ENCODE assay signal across 9 cellular contexts in genomic region chr9:131404987-131405386, GRCh38. TPM values are rescaled to one million over a fixed set of nuclear protein-coding genes. Genes with fewer than 3 reads are reported as not detected.
DNase-seq lines count a peak whose midpoint lies in the region; ATAC-seq, FAIRE-seq and TF ChIP-seq lines count a peak whose summit lies in the region.
"Had no signal": no experiment of that assay in that cellular context is flagged by ENCODE, and none has a peak within 500 bp of the region (broad histone marks: within the 10 kb centered on the region; RNA-seq: fewer than 3 reads in every experiment).

No MANE protein-coding gene starts in this region.

- ATAC-seq in CD4-positive, CD25-positive, alpha-beta regulatory T cell (ENCODE audit: low read depth in 2 of 2), result no peak
- ATAC-seq in RWPE2 (ENCODE audit: low read depth), result no peak
- peak in 1 of 4 donors; percentile 43 for ATAC-seq in pancreas
- no peak for ATAC-seq in HG02623 (IDR thresholded peaks at IDR 0.05; ENCODE audit: unreplicated experiment)
- no peak for ATAC-seq in GM21737 (IDR thresholded peaks at IDR 0.05; ENCODE audit: unreplicated experiment)

- H3K4me1 Mint-ChIP-seq in CD4-positive, CD25-positive, alpha-beta regulatory T cell, result peaks cover 35 to 95% (median 75%) of the 10 kb centered on the region in 4 donors

- no peaks in the 10 kb centered on the region for H3K9me3 Mint-ChIP-seq in CD4-positive, CD25-positive, alpha-beta regulatory T cell

- no peak for DNase-seq in CD4-positive, CD25-positive, alpha-beta regulatory T cell
- DNase-seq in RWPE2 (ENCODE audit: low spot score) (no peak), esophagus muscularis mucosa (ENCODE audit: extremely low spot score) (no peak), pancreas (no peak), CD1c-positive myeloid dendritic cell (ENCODE audit: extremely low spot score) (no peak), COR-L47 (lab: John Stamatoyannopoulos, UW) (no peak)
- DNase-seq: NCI-H2029 had no signal

- TF ChIP-seq EP300 in esophagus muscularis mucosa (IDR thresholded peaks at IDR 0.05), result no peak

- intact Hi-C loops in esophagus muscularis mucosa (cut with DNase I), result no loop called here
- intact Hi-C loops in pancreas (cut with DNase I), result no loop called here

- no peak for FAIRE-seq in pancreas (lab: Jason Lieb, UNC)

- peak overlapping the region; percentile 44 to 86 (median 72) for H3K4me3 Mint-ChIP-seq in CD4-positive, CD25-positive, alpha-beta regulatory T cell

- H3K27ac Mint-ChIP-seq in CD4-positive, CD25-positive, alpha-beta regulatory T cell, result peak overlapping the region in 2 of 3 donors; percentile 80 to 84

- WGBS in esophagus muscularis mucosa, result 61% methylated on average over 7 of the region's 7 CpGs
- 37 to 42% methylated on average over 7 of the region's 7 CpGs for WGBS in pancreas, 2 donors

- peak overlapping the region; percentile 8 for H3K27ac ChIP-seq in CD4-positive, CD25-positive, alpha-beta regulatory T cell (ENCODE audit: insufficient read depth, low read length, poor library complexity, severe bottlenecking)
- H3K27ac ChIP-seq in RWPE2 (ENCODE audit: poor library complexity, severe bottlenecking) (peak overlapping the region; percentile 28), esophagus muscularis mucosa (replicated peaks in 1 of 4) (peak overlapping the region; percentile 68 to 99 (median 80)), pancreas (peak overlapping the region; percentile 20 to 67 (median 52))

- peaks cover 92% of the 10 kb centered on the region for H3K4me1 ChIP-seq in CD4-positive, CD25-positive, alpha-beta regulatory T cell (ENCODE audit: control insufficient read depth, insufficient read depth, low read length, poor library complexity, severe bottlenecking)
- H3K4me1 ChIP-seq in RWPE2 (ENCODE audit: insufficient read depth, poor library complexity, severe bottlenecking) (peaks cover 65% of the 10 kb centered on the region), esophagus muscularis mucosa (peaks cover 95 to 100% (median 100%) of the 10 kb centered on the region in 4 donors), pancreas (peaks cover 54 to 83% (median 66%) of the 10 kb centered on the region in 3 donors)

- no peak for TF ChIP-seq CTCF in RWPE2 (IDR thresholded peaks at IDR 0.05; ENCODE audit: poor library complexity, severe bottlenecking)
- TF ChIP-seq CTCF in esophagus muscularis mucosa (IDR thresholded peaks at IDR 0.05), result no peak
- TF ChIP-seq CTCF in pancreas (IDR thresholded peaks at IDR 0.05), result no peak

- TF ChIP-seq POLR2A in esophagus muscularis mucosa (IDR thresholded peaks at IDR 0.05; ENCODE audit: low read depth), result no peak

- peaks cover 5% of the 10 kb centered on the region for H3K36me3 ChIP-seq in CD4-positive, CD25-positive, alpha-beta regulatory T cell (ENCODE audit: control insufficient read depth, insufficient read depth, low read length)
- peaks cover 15% of the 10 kb centered on the region for H3K36me3 ChIP-seq in RWPE2 (ENCODE audit: low read depth)
- H3K36me3 ChIP-seq in esophagus muscularis mucosa, result no peaks in the 10 kb centered on the region
- H3K36me3 ChIP-seq in pancreas, result no peaks in the 10 kb centered on the region

- peak overlapping the region; percentile 0 for H3K4me3 ChIP-seq in CD4-positive, CD25-positive, alpha-beta regulatory T cell (ENCODE audit: low read depth, low read length)
- no peak overlapping the region for H3K4me3 ChIP-seq in RWPE2 (ENCODE audit: severe bottlenecking)
- peak overlapping the region in 2 of 4 donors; percentile 9 to 33 for H3K4me3 ChIP-seq in esophagus muscularis mucosa
- no peak overlapping the region for H3K4me3 ChIP-seq in pancreas

- H3K9me3 ChIP-seq in CD4-positive, CD25-positive, alpha-beta regulatory T cell (ENCODE audit: control insufficient read depth in 2 of 2, low read length in 2 of 2), result no peaks in the 10 kb centered on the region
- H3K9me3 ChIP-seq in RWPE2 (ENCODE audit: severe bottlenecking) (no peaks in the 10 kb centered on the region), esophagus muscularis mucosa (no peaks in the 10 kb centered on the region), pancreas (no peaks in the 10 kb centered on the region)

- H3K36me3 Mint-ChIP-seq in CD4-positive, CD25-positive, alpha-beta regulatory T cell, result peaks cover 13% of the 10 kb centered on the region

- H3K27me3 ChIP-seq in CD4-positive, CD25-positive, alpha-beta regulatory T cell (ENCODE audit: control insufficient read depth, insufficient read depth, low read length), result no peaks in the 10 kb centered on the region
- H3K27me3 ChIP-seq in RWPE2 (ENCODE audit: insufficient read depth, poor library complexity, severe bottlenecking), result no peaks in the 10 kb centered on the region
- H3K27me3 ChIP-seq in esophagus muscularis mucosa, result no peaks in the 10 kb centered on the region
- H3K27me3 ChIP-seq in pancreas, result no peaks in the 10 kb centered on the region

- no peaks in the 10 kb centered on the region for H3K27me3 Mint-ChIP-seq in CD4-positive, CD25-positive, alpha-beta regulatory T cell

RNA-seq across cellular contexts. Expression of gene PRRC2B, which starts 11.1 kb away (rescaled TPM):
- 239 TPM for total RNA-seq in CD4-positive, CD25-positive, alpha-beta regulatory T cell
- 10 to 100 TPM in 1 of 4 donors, 1 to 10 TPM in 3; 8.1 to 10.3 (median 9.5) TPM for polyA plus RNA-seq in CD4-positive, CD25-positive, alpha-beta regulatory T cell
- 100 to 1,000 TPM; 109 to 226 (median 148) TPM for total RNA-seq in esophagus muscularis mucosa
- total RNA-seq in pancreas, result 100 to 1,000 TPM in 2 of 6 donors, 10 to 100 TPM in 4; 67.4 to 132 (median 94.9) TPM
- polyA plus RNA-seq in pancreas, result 10 to 100 TPM; 44.8 to 77.9 TPM

Comparison
In these comparisons a context has a peak if more than half of its experiments do, and no peak if none do; other contexts are left out.
1. H3K27ac ChIP-seq: peak in every context shown above with its lines; median percentile 80 in esophagus muscularis mucosa; 52 in pancreas; 28 in RWPE2; 8 in CD4-positive, CD25-positive, alpha-beta regulatory T cell.